Comparison of ENCODE assay signal across 12 cellular contexts in the genomic region with DNA sequence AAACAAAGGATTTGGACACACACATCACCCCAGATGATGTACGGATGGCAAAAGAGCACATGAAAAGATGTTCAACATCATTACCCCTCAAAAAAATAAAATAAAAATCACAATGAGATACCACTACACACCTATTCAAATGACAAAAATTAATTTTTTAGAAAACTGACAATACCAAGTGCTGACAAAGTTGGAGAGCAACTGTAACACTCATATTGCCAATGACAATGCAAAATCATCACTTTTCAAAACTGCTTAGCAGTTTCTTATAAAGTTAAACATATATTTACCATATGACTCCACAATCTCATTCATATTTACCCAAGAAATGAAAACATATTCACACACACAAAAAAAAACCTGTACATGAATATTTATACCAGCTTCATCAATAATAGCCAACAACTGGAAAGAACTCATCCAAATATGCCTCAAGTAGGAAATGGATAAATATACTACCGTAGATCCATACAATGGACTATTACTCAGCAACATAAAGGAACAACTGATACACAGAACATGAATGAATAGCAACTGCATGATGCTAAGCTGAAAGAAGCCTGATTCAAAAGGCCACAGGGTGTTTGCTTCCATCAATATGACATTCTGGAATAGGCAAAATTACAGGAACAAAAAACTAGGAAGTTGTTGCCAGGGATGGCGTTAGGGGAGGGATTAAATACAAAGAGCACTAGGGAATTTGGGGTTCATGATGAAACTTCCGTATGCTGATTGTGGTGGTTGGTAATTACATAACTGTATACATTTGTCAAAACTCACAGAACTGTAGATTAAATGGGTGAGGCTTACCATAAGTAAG. TPM values are rescaled to one million over a fixed set of nuclear protein-coding genes. Genes with fewer than 3 reads are reported as not detected.
DNase-seq lines count a peak whose midpoint lies in the region; ATAC-seq and TF ChIP-seq lines count a peak whose summit lies in the region.
"Had no signal": no experiment of that assay in that cellular context is flagged by ENCODE, and none has a peak within 500 bp of the region (broad histone marks: within the 10 kb centered on the region; RNA-seq: fewer than 3 reads in every experiment).

No MANE protein-coding gene starts in this region.

- no peak overlapping the region for H3K27ac Mint-ChIP-seq in activated naive CD8-positive, alpha-beta T cell treated with anti-CD3 and anti-CD28 coated beads, Interleukin-2, amount 50 U/mL, for 24 hours
- H3K27ac Mint-ChIP-seq in nephron: peak overlapping the region in 1 of 3 experiments; percentile 47

- no peaks in the 10 kb centered on the region for H3K9me2 ChIP-seq in Loucy (replicated peaks; ENCODE audit: low read depth, low read length)

- TF ChIP-seq CTCF in Loucy (conservative IDR thresholded peaks at IDR 0.05; ENCODE audit: low read length): no peak
- TF ChIP-seq CTCF in nephron (IDR thresholded peaks at IDR 0.05; ENCODE audit: unreplicated experiment in 3 of 3): no peak

- H3K36me3 ChIP-seq in ES-I3 (ENCODE audit: insufficient read depth, low read length): no peaks in the 10 kb centered on the region
- no peaks in the 10 kb centered on the region for H3K36me3 ChIP-seq in Loucy (ENCODE audit: insufficient read depth, low read length)
- H3K36me3 ChIP-seq in H7 (replicated peaks; ENCODE audit: control insufficient read depth, insufficient read depth, low read length): no peaks in the 10 kb centered on the region
- H3K36me3 ChIP-seq: right atrium auricular region had no signal

- H2AFZ ChIP-seq in Loucy (ENCODE audit: low read length): peak overlapping the region; percentile 69; the same call in 1 of the 2 replicates

- no peaks in the 10 kb centered on the region for H3K9me3 Mint-ChIP-seq in activated naive CD8-positive, alpha-beta T cell treated with anti-CD3 and anti-CD28 coated beads, Interleukin-2, amount 50 U/mL, for 24 hours
- peaks cover 3% of the 10 kb centered on the region for H3K9me3 Mint-ChIP-seq in nephron

- H3K4me1 ChIP-seq in ES-I3 (ENCODE audit: insufficient read depth, low read length): peaks cover 27% of the 10 kb centered on the region
- H3K4me1 ChIP-seq in Loucy (ENCODE audit: insufficient read depth, low read length, poor library complexity, severe bottlenecking): peaks cover 65% of the 10 kb centered on the region

- H3K4me3 ChIP-seq in Loucy (ENCODE audit: low read length, poor library complexity, severe bottlenecking) (peak overlapping the region; percentile 81), H7 (ENCODE audit: insufficient read depth, low read depth, low read length) (no peak overlapping the region)

- peaks cover 2% of the 10 kb centered on the region for H3K27me3 Mint-ChIP-seq in activated naive CD8-positive, alpha-beta T cell treated with anti-CD3 and anti-CD28 coated beads, Interleukin-2, amount 50 U/mL, for 24 hours
- peaks cover 20% of the 10 kb centered on the region for H3K27me3 Mint-ChIP-seq in nephron (ENCODE audit: low read depth)

- H3K4me2 ChIP-seq in Loucy (ENCODE audit: low read depth, low read length, poor library complexity, severe bottlenecking): peak overlapping the region; percentile 88

- peaks cover 27% of the 10 kb centered on the region for H3K79me2 ChIP-seq in Loucy (ENCODE audit: insufficient read depth, low read length)

- peaks cover 42% of the 10 kb centered on the region for H3K4me1 Mint-ChIP-seq in activated naive CD8-positive, alpha-beta T cell treated with anti-CD3 and anti-CD28 coated beads, Interleukin-2, amount 50 U/mL, for 24 hours
- peaks cover 17% of the 10 kb centered on the region for H3K4me1 Mint-ChIP-seq in nephron

- DNase-seq in activated naive CD8-positive, alpha-beta T cell treated with anti-CD3 and anti-CD28 coated beads, Interleukin-2, amount 50 U/mL, for 24 hours: no peak
- DNase-seq in NCI-H187 (lab: John Stamatoyannopoulos, UW) (no peak), H7 (no peak), NCI-H128 (lab: John Stamatoyannopoulos, UW; ENCODE audit: unreplicated experiment) (no peak)
- DNase-seq: activated effector memory CD4-positive, alpha-beta T cell treated with anti-CD3 and anti-CD28 coated beads, Interleukin-2, amount 50 U/mL, for 16 hours; stimulated activated CD8-positive, alpha-beta memory T cell treated with anti-CD3 and anti-CD28 coated beads, Interleukin-4, amount 100 ng/mL, for 48 hours had no signal

- H4K20me1 ChIP-seq in Loucy (ENCODE audit: insufficient read depth, low read length, poor library complexity, severe bottlenecking): no peaks in the 10 kb centered on the region

- no peaks in the 10 kb centered on the region for H3K36me3 Mint-ChIP-seq in activated naive CD8-positive, alpha-beta T cell treated with anti-CD3 and anti-CD28 coated beads, Interleukin-2, amount 50 U/mL, for 24 hours (ENCODE audit: low read depth)
- H3K36me3 Mint-ChIP-seq in nephron (ENCODE audit: low read depth): no peaks in the 10 kb centered on the region

- H3K27me3 ChIP-seq in Loucy (ENCODE audit: insufficient read depth, low read length, poor library complexity, severe bottlenecking) (no peaks in the 10 kb centered on the region), H7 (ENCODE audit: control insufficient read depth, insufficient read depth, low read length) (no peaks in the 10 kb centered on the region)
- H3K27me3 ChIP-seq: right atrium auricular region, SJSA1 had no signal

- H3K9ac ChIP-seq in ES-I3 (ENCODE audit: low read depth, low read length) (0 out of 2 replicates have a peak overlapping the region, but pooled peaks have one; percentile 51), Loucy (ENCODE audit: low read depth, low read length, poor library complexity, severe bottlenecking) (peak overlapping the region; percentile 80)

- H3K4me3 Mint-ChIP-seq in activated naive CD8-positive, alpha-beta T cell treated with anti-CD3 and anti-CD28 coated beads, Interleukin-2, amount 50 U/mL, for 24 hours: peak overlapping the region; percentile 83
- H3K4me3 Mint-ChIP-seq in nephron: peak overlapping the region; percentile 69 to 82 (median 79)

- no peaks in the 10 kb centered on the region for H3F3A ChIP-seq in Loucy (ENCODE audit: low read depth)

- no peaks in the 10 kb centered on the region for H3K9me3 ChIP-seq in ES-I3 (ENCODE audit: control insufficient read depth, insufficient read depth, low read length)
- H3K9me3 ChIP-seq in Loucy (ENCODE audit: insufficient read depth, low read depth, low read length): no peaks in the 10 kb centered on the region
- H3K9me3 ChIP-seq: right atrium auricular region had no signal

- ATAC-seq in activated naive CD8-positive, alpha-beta T cell treated with anti-CD3 and anti-CD28 coated beads, Interleukin-2, amount 50 U/mL, for 24 hours: no peak
- ATAC-seq in GM19467 (IDR thresholded peaks at IDR 0.05; ENCODE audit: unreplicated experiment): no peak

RNA-seq across cellular contexts. Expression of a gene that starts 1.3 kb away (rescaled TPM):
- total RNA-seq in H7 (2014; rRNA removed; shearing (Covaris generic)): 0.15 and 0.52 TPM in 2 replicates
